In genomic region chr1:155267373-155267772, GRCh38 we compare ENCODE assay signal across 24 cellular contexts. TPM values are rescaled to one million over a fixed set of nuclear protein-coding genes. Genes with fewer than 3 reads are reported as not detected.
DNase-seq lines count a peak whose midpoint lies in the region; ATAC-seq and TF ChIP-seq lines count a peak whose summit lies in the region.
"Had no signal": no experiment of that assay in that cellular context is flagged by ENCODE, and none has a peak within 500 bp of the region (broad histone marks: within the 10 kb centered on the region; RNA-seq: fewer than 3 reads in every experiment).

No MANE protein-coding gene starts in this region.

- TF ChIP-seq CTCF in gastrocnemius medialis (IDR thresholded peaks at IDR 0.05 in 4 of 5, conservative IDR thresholded peaks at IDR 0.05 in 1 of 5) (no peak), GM13976 (IDR thresholded peaks at IDR 0.05; ENCODE audit: borderline replicate concordance, control extremely low read depth, extremely low read depth, insufficient read depth, missing control alignments) (no peak), ovary (IDR thresholded peaks at IDR 0.05) (no peak)

- H3K4me1 ChIP-seq in right cardiac atrium (ENCODE audit: control insufficient read depth, insufficient read depth, low read length): peaks cover 2% of the 10 kb centered on the region
- H3K4me1 ChIP-seq in gastrocnemius medialis: peaks cover 30 to 40% of the 10 kb centered on the region in 2 donors
- H3K4me1 ChIP-seq in ovary (ENCODE audit: insufficient read depth): no peaks in the 10 kb centered on the region
- H3K4me1 ChIP-seq: HAP-1 had no signal

- in situ Hi-C loops in gastrocnemius medialis (cut with MboI; ENCODE audit: low sequenced_read_pairs in 4 of 4) (loop anchor here in 1 of 4 donors (10.0 kb wide), 1 partner anchor 47 kb away; no protein-coding TSS in a partner anchor), GM13976 (cut with MboI; ENCODE audit: low sequenced_read_pairs, unreplicated experiment) (no loop called here)

- H3K4me3 ChIP-seq in right cardiac atrium (ENCODE audit: low read length): no peak overlapping the region
- no peak overlapping the region for H3K4me3 ChIP-seq in gastrocnemius medialis
- no peak overlapping the region for H3K4me3 ChIP-seq in ovary
- H3K4me3 ChIP-seq: BLaER1 treated with 17β-estradiol and CSF1 and Interleukin-3, amounts not matched to agents 10 nM and 100 nM; GM23338; HAP-1 had no signal

- no peak for TF ChIP-seq EP300 in ovary (IDR thresholded peaks at IDR 0.05)

- peak overlapping the region; percentile 46 for H3K27ac Mint-ChIP-seq in activated naive CD8-positive, alpha-beta T cell
- no peak overlapping the region for H3K27ac Mint-ChIP-seq in activated naive CD8-positive, alpha-beta T cell treated with anti-CD3 and anti-CD28 coated beads for 36 hours
- peak overlapping the region; percentile 12 for H3K27ac Mint-ChIP-seq in activated T-helper 17 cell treated with anti-CD3 and anti-CD28 coated beads, Interleukin-2, amount 50 U/mL, for 72 hours
- H3K27ac Mint-ChIP-seq: CD4-positive, alpha-beta memory T cell; GM23338 had no signal

- intact Hi-C loops in right cardiac atrium (cut with DNase I) (loop anchor here in 1 of 4 donors (10.0 kb wide), 1 partner anchor 247 kb away; no protein-coding TSS in a partner anchor), gastrocnemius medialis (cut with DNase I; ENCODE audit: low total_unique reads) (no loop called here), ovary (cut with DNase I) (no loop called here)

- no peaks in the 10 kb centered on the region for H3K27me3 ChIP-seq in right cardiac atrium (ENCODE audit: control insufficient read depth, insufficient read depth)
- H3K27me3 ChIP-seq in gastrocnemius medialis: no peaks in the 10 kb centered on the region
- H3K27me3 ChIP-seq in ovary: no peaks in the 10 kb centered on the region
- H3K27me3 ChIP-seq: BLaER1 treated with 17β-estradiol and CSF1 and Interleukin-3, amounts not matched to agents 10 nM and 100 nM had no signal

- 75% methylated on average over 2 of the region's 2 CpGs for WGBS in right cardiac atrium
- WGBS in ovary, 3 donors: 81 to 93% (median 93%) methylated on average over 2 of the region's 2 CpGs

- no peak for TF ChIP-seq POLR2A in gastrocnemius medialis (IDR thresholded peaks at IDR 0.05)
- no peak for TF ChIP-seq POLR2A in ovary (IDR thresholded peaks at IDR 0.05)

- peaks cover 18% of the 10 kb centered on the region for H3K4me1 Mint-ChIP-seq in activated naive CD8-positive, alpha-beta T cell (ENCODE audit: low read depth)
- peaks cover 21% of the 10 kb centered on the region for H3K4me1 Mint-ChIP-seq in activated naive CD8-positive, alpha-beta T cell treated with anti-CD3 and anti-CD28 coated beads for 36 hours
- H3K4me1 Mint-ChIP-seq in activated T-helper 17 cell treated with anti-CD3 and anti-CD28 coated beads, Interleukin-2, amount 50 U/mL, for 72 hours: peaks cover 11% of the 10 kb centered on the region

- no peaks in the 10 kb centered on the region for H3K27me3 Mint-ChIP-seq in activated naive CD8-positive, alpha-beta T cell
- H3K27me3 Mint-ChIP-seq in activated naive CD8-positive, alpha-beta T cell treated with anti-CD3 and anti-CD28 coated beads for 36 hours: no peaks in the 10 kb centered on the region
- H3K27me3 Mint-ChIP-seq in activated T-helper 17 cell treated with anti-CD3 and anti-CD28 coated beads, Interleukin-2, amount 50 U/mL, for 72 hours: no peaks in the 10 kb centered on the region
- H3K27me3 Mint-ChIP-seq: CD4-positive, alpha-beta memory T cell had no signal

- H3K36me3 Mint-ChIP-seq in activated naive CD8-positive, alpha-beta T cell: peaks cover 6% of the 10 kb centered on the region
- peaks cover 49% of the 10 kb centered on the region for H3K36me3 Mint-ChIP-seq in activated naive CD8-positive, alpha-beta T cell treated with anti-CD3 and anti-CD28 coated beads for 36 hours
- peaks cover 100% of the 10 kb centered on the region for H3K36me3 Mint-ChIP-seq in activated T-helper 17 cell treated with anti-CD3 and anti-CD28 coated beads, Interleukin-2, amount 50 U/mL, for 72 hours (ENCODE audit: low read depth)

- H3K9me3 ChIP-seq in right cardiac atrium (ENCODE audit: control insufficient read depth, low read length) (no peaks in the 10 kb centered on the region), gastrocnemius medialis (no peaks in the 10 kb centered on the region), ovary (no peaks in the 10 kb centered on the region)
- H3K9me3 ChIP-seq: BLaER1 treated with 17β-estradiol and CSF1 and Interleukin-3, amounts not matched to agents 10 nM and 100 nM; Caco-2; HAP-1 had no signal

- ATAC-seq in activated T-helper 17 cell treated with anti-CD3 and anti-CD28 coated beads, Interleukin-2, amount 50 U/mL, for 72 hours (replicated peaks): no peak
- ATAC-seq in right cardiac atrium (no peak), gastrocnemius medialis (peak; percentile 67 to 86)
- ATAC-seq: GM23338 had no signal

- H3K36me3 ChIP-seq in gastrocnemius medialis (peaks cover 0 to 89% of the 10 kb centered on the region in 2 donors), ovary (no peaks in the 10 kb centered on the region)

- H3K27ac ChIP-seq in right cardiac atrium (ENCODE audit: low read length): peak overlapping the region; percentile 8
- peak overlapping the region; percentile 61 to 75 (median 64) for H3K27ac ChIP-seq in gastrocnemius medialis
- H3K27ac ChIP-seq in ovary: no peak overlapping the region
- H3K27ac ChIP-seq in substantia nigra (ENCODE audit: low read depth, low read length, poor library complexity, severe bottlenecking): no peak overlapping the region
- H3K27ac ChIP-seq: BLaER1 treated with 17β-estradiol and CSF1 and Interleukin-3, amounts not matched to agents 10 nM and 100 nM; KMS-11 had no signal

- no peaks in the 10 kb centered on the region for H3K9me3 Mint-ChIP-seq in activated naive CD8-positive, alpha-beta T cell (ENCODE audit: low read depth)
- H3K9me3 Mint-ChIP-seq in activated naive CD8-positive, alpha-beta T cell treated with anti-CD3 and anti-CD28 coated beads for 36 hours: no peaks in the 10 kb centered on the region
- no peaks in the 10 kb centered on the region for H3K9me3 Mint-ChIP-seq in activated T-helper 17 cell treated with anti-CD3 and anti-CD28 coated beads, Interleukin-2, amount 50 U/mL, for 72 hours
- H3K9me3 Mint-ChIP-seq: CD4-positive, alpha-beta memory T cell had no signal

- H3K4me3 Mint-ChIP-seq in activated naive CD8-positive, alpha-beta T cell: no peak overlapping the region
- no peak overlapping the region for H3K4me3 Mint-ChIP-seq in activated naive CD8-positive, alpha-beta T cell treated with anti-CD3 and anti-CD28 coated beads for 36 hours
- no peak overlapping the region for H3K4me3 Mint-ChIP-seq in activated T-helper 17 cell treated with anti-CD3 and anti-CD28 coated beads, Interleukin-2, amount 50 U/mL, for 72 hours
- H3K4me3 Mint-ChIP-seq: GM23338 had no signal

- DNase-seq in activated naive CD8-positive, alpha-beta T cell treated with anti-CD3 and anti-CD28 coated beads for 36 hours: no peak
- DNase-seq in right cardiac atrium (no peak), gastrocnemius medialis (no peak), GM13976 (ENCODE audit: low spot score) (no peak), ovary (no peak), substantia nigra (lab: John Stamatoyannopoulos, UW) (no peak)
- DNase-seq: 8988T; Caco-2; CD4-positive, alpha-beta memory T cell; IMR-90; NCI-H1092 treated with DMSO at 0.1 percent for 48 hours; NCI-H146; NCI-H2029 treated with DMSO at 0.1 percent for 48 hours; NCI-H226; NCI-H510A treated with DMSO at 0.1 percent for 48 hours; NCI-H748 treated with DMSO at 0.1 percent for 48 hours; NK-92 treated with Interleukin-12 subunit alpha and Interleukin-12 subunit beta, amount 100 ng/mL, for 24 hours had no signal

RNA-seq across cellular contexts. Expression of gene SCAMP3, which starts 5.2 kb away (rescaled TPM):
- total RNA-seq in activated naive CD8-positive, alpha-beta T cell treated with anti-CD3 and anti-CD28 coated beads for 36 hours: 100 to 1,000 TPM; 108 to 117 TPM
- total RNA-seq in activated T-helper 17 cell treated with anti-CD3 and anti-CD28 coated beads, Interleukin-2, amount 50 U/mL, for 72 hours: 100 to 1,000 TPM in 1 of 2 donors, 10 to 100 TPM in 1; 84.0 to 123 TPM
- total RNA-seq in right cardiac atrium: 10 to 100 TPM; 50.3 to 65.2 (median 54.9) TPM
- 59.3 TPM for polyA plus RNA-seq in right cardiac atrium
- total RNA-seq in gastrocnemius medialis: 100 to 1,000 TPM in 1 of 4 donors, 10 to 100 TPM in 3; 60.0 to 108 (median 79.3) TPM
- total RNA-seq in ovary: 10 to 100 TPM; 27.1 to 63.0 (median 40.7) TPM
- polyA plus RNA-seq in ovary: 10 to 100 TPM; 40.9 to 46.6 TPM

RNA-seq across cellular contexts. Expression of gene CLK2, which starts 5.9 kb away (rescaled TPM):
- total RNA-seq in activated naive CD8-positive, alpha-beta T cell treated with anti-CD3 and anti-CD28 coated beads for 36 hours: 10 to 100 TPM; 61.4 to 65.9 TPM
- 100 to 1,000 TPM in 1 of 2 donors, 10 to 100 TPM in 1; 87.7 to 131 TPM for total RNA-seq in activated T-helper 17 cell treated with anti-CD3 and anti-CD28 coated beads, Interleukin-2, amount 50 U/mL, for 72 hours
- total RNA-seq in right cardiac atrium (10 to 100 TPM; 19.4 to 26.2 (median 22.5) TPM), gastrocnemius medialis (10 to 100 TPM in 2 of 4 donors, 1 to 10 TPM in 2; 7.1 to 13.1 (median 9.8) TPM), ovary (10 to 100 TPM; 37.9 to 60.9 (median 50.1) TPM)
- polyA plus RNA-seq in right cardiac atrium (21.8 TPM), ovary (10 to 100 TPM; 46.4 to 51.3 TPM)

RNA-seq across cellular contexts. Expression of gene HCN3, which starts 9.9 kb away (rescaled TPM):
- total RNA-seq in activated naive CD8-positive, alpha-beta T cell treated with anti-CD3 and anti-CD28 coated beads for 36 hours: 1 to 10 TPM; 1.5 to 1.6 TPM
- total RNA-seq in activated T-helper 17 cell treated with anti-CD3 and anti-CD28 coated beads, Interleukin-2, amount 50 U/mL, for 72 hours: 1 to 10 TPM; 4.1 to 6.0 TPM
- total RNA-seq in right cardiac atrium (1 to 10 TPM in 2 of 4 donors, under 1 TPM in 2; 0.92 to 1.4 (median 1.1) TPM), gastrocnemius medialis (1 to 10 TPM in 2 of 4 donors, under 1 TPM in 2; 0.18 to 1.5 (median 1.1) TPM), ovary (1 to 10 TPM in 6 of 7 donors, under 1 TPM in 1; 0.69 to 7.1 (median 4.4) TPM)
- polyA plus RNA-seq in right cardiac atrium (0.77 TPM), ovary (1 to 10 TPM; 2.5 to 2.9 TPM)

RNA-seq across cellular contexts. Expression of gene ENTREP3, which starts 12.1 kb away (rescaled TPM):
- 10 to 100 TPM; 46.6 to 49.7 TPM for total RNA-seq in activated naive CD8-positive, alpha-beta T cell treated with anti-CD3 and anti-CD28 coated beads for 36 hours
- total RNA-seq in activated T-helper 17 cell treated with anti-CD3 and anti-CD28 coated beads, Interleukin-2, amount 50 U/mL, for 72 hours: 10 to 100 TPM; 20.7 to 32.1 TPM
- total RNA-seq in right cardiac atrium (10 to 100 TPM; 14.2 to 22.3 (median 15.8) TPM), gastrocnemius medialis (10 to 100 TPM in 3 of 4 donors, 1 to 10 TPM in 1; 7.9 to 22.3 (median 18.8) TPM), ovary (10 to 100 TPM; 10.8 to 22.4 (median 20.2) TPM)
- polyA plus RNA-seq in right cardiac atrium (9.4 TPM), ovary (10 to 100 TPM in 1 of 2 donors, 1 to 10 TPM in 1; 9.3 to 11.8 TPM)

RNA-seq across cellular contexts. Expression of gene PKLR, which starts 33.9 kb away (rescaled TPM):
- total RNA-seq in activated naive CD8-positive, alpha-beta T cell treated with anti-CD3 and anti-CD28 coated beads for 36 hours: not detected
- total RNA-seq in activated T-helper 17 cell treated with anti-CD3 and anti-CD28 coated beads, Interleukin-2, amount 50 U/mL, for 72 hours: not detected
- total RNA-seq in right cardiac atrium (not detected), gastrocnemius medialis (not detected), ovary (under 1 TPM in 1 of 7 donors, not detected in 6; 0.41 TPM)
- polyA plus RNA-seq in right cardiac atrium (not detected), ovary (not detected)
- total RNA-seq: Caco-2; CD4-positive, alpha-beta memory T cell; G401; IMR-90 had no signal
- polyA plus RNA-seq: CD4-positive, alpha-beta memory T cell had no signal

Comparison
In these comparisons a context has a peak if more than half of its experiments do, and no peak if none do; other contexts are left out.
1. ATAC-seq: peak in gastrocnemius medialis (2 of 2); none in activated T-helper 17 cell treated with anti-CD3 and anti-CD28 coated beads, Interleukin-2, amount 50 U/mL, for 72 hours (single experiment) and right cardiac atrium (0 of 2).
2. H3K27ac ChIP-seq: peak in right cardiac atrium (single experiment) and gastrocnemius medialis (4 of 4); none in ovary (0 of 2) and substantia nigra (single experiment).